26 cellular contexts compared by ENCODE assay signal in the genomic region with DNA sequence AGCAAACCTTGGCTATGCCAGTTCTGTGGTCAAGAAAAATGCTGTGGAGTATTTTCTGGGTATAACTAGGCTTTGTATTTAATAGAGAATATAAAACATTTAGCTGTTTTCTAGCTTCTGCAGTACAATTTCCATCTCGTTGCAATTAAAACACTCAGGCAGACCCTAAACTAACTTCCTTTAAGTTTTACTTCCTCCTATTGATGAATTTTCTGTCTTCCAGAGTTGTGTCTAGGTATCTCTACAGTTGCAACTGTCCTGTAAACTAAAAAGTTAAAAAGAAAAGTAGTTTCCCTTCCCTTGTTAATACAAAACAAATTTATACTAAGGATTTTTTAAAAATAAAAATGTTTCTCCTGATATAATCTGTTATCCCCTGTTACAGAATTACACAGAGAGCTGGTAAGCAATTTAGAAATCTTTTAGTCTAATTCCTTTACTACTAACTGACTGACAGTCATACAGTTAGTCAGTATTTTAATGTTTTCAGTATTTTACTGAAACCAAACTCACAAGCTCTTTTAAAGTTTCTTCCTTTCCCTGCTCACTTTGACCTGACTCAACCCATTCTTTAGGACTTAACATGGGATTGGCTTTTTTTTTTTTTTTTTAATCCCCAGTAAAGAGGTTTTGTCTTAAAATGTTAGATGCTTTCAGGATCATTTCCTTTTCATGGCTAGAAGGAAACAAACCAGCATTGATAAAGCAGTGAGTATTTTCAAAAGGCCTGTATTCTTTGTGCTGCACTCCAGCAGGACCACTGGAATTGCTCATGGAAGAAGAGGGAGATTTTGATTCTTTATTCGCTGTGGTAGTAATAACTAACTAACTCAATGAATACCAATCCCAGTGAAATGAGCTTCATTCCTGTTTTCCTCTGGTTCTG. TPM values are rescaled to one million over a fixed set of nuclear protein-coding genes. Genes with fewer than 3 reads are reported as not detected.
DNase-seq lines count a peak whose midpoint lies in the region; ATAC-seq lines count a peak whose summit lies in the region.
"Had no signal": no experiment of that assay in that cellular context is flagged by ENCODE, and none has a peak within 500 bp of the region (broad histone marks: within the 10 kb centered on the region; RNA-seq: fewer than 3 reads in every experiment).

No MANE protein-coding gene starts in this region.

- DNase-seq in COLO829 (ENCODE audit: low spot score) (peak; percentile 74), T-helper 17 cell (no peak), mucosa of gallbladder (ENCODE audit: low spot score) (no peak), RKO (ENCODE audit: low spot score) (no peak), HUDEP-2 (lab: John Stamatoyannopoulos, UW; ENCODE audit: unreplicated experiment in 76 of 76) (no peak)
- no peak for DNase-seq in activated CD8-positive, alpha-beta memory T cell treated with anti-CD3 and anti-CD28 coated beads, Interleukin-2, amount 10 ng/mL, durations not matched to agents 7 days and 5 days
- DNase-seq: activated CD4-positive, alpha-beta T cell treated with anti-CD3 and anti-CD28 coated beads for 4 hours; activated CD8-positive, alpha-beta memory T cell treated with anti-CD3 and anti-CD28 coated beads, Interleukin-2, amount 50 U/mL, for 4 hours; activated gamma-delta T cell treated with Interleukin-2 at 50 U/mL for 16 hours; anterior cingulate cortex; CD4-positive, alpha-beta memory T cell; dermis blood vessel endothelial cell; IMR-90; NCI-H1105 treated with DMSO at 0.1 percent for 48 hours; NCI-H2171 treated with DMSO at 0.1 percent for 48 hours; retina; stimulated activated CD4-positive, alpha-beta T cell treated with anti-CD3 and anti-CD28 coated beads, Interleukin-15, amount 100 ng/mL, for 24 hours; uterus had no signal

- peaks cover 41% of the 10 kb centered on the region for H3K4me1 ChIP-seq in mesodermal cell (ENCODE audit: control insufficient read depth, insufficient read depth, low read length, poor library complexity, severe bottlenecking)

- H3K9me3 ChIP-seq in T-helper 17 cell (ENCODE audit: control insufficient read depth, low read length, poor library complexity, severe bottlenecking): no peaks in the 10 kb centered on the region
- no peaks in the 10 kb centered on the region for H3K9me3 ChIP-seq in mesodermal cell (ENCODE audit: control insufficient read depth, low read length)
- H3K9me3 ChIP-seq: HAP-1, uterus had no signal

- H3K36me3 Mint-ChIP-seq in T-helper 17 cell (ENCODE audit: low read depth): peaks cover 2% of the 10 kb centered on the region
- peaks cover 6% of the 10 kb centered on the region for H3K36me3 Mint-ChIP-seq in activated CD8-positive, alpha-beta memory T cell treated with anti-CD3 and anti-CD28 coated beads, Interleukin-2, amount 10 ng/mL, durations not matched to agents 7 days and 5 days
- H3K36me3 Mint-ChIP-seq: natural killer cell treated with Interleukin-12 subunit alpha and Interleukin-12 subunit beta and Interleukin-15 and Interleukin-18, amount 100 ng/mL, for 72 hours had no signal

- ATAC-seq in GM19395 (IDR thresholded peaks at IDR 0.05; ENCODE audit: unreplicated experiment): peak; percentile 69
- no peak for ATAC-seq in T-helper 17 cell
- no peak for ATAC-seq in activated CD8-positive, alpha-beta memory T cell treated with anti-CD3 and anti-CD28 coated beads, Interleukin-2, amount 10 ng/mL, durations not matched to agents 7 days and 5 days
- ATAC-seq: esophagus mucosa; natural killer cell treated with Interleukin-12 subunit alpha and Interleukin-12 subunit beta and Interleukin-15 and Interleukin-18, amount 100 ng/mL, for 72 hours had no signal

- H3K4me1 Mint-ChIP-seq in T-helper 17 cell: peaks cover 2% of the 10 kb centered on the region
- H3K4me1 Mint-ChIP-seq in activated CD8-positive, alpha-beta memory T cell treated with anti-CD3 and anti-CD28 coated beads, Interleukin-2, amount 10 ng/mL, durations not matched to agents 7 days and 5 days: peaks cover 2% of the 10 kb centered on the region

- H3K36me3 ChIP-seq in mesodermal cell (ENCODE audit: control insufficient read depth, insufficient read depth, low read length): peaks cover 72% of the 10 kb centered on the region
- H3K36me3 ChIP-seq: HAP-1, uterus had no signal

- H3K4me3 Mint-ChIP-seq in T-helper 17 cell: no peak overlapping the region
- H3K4me3 Mint-ChIP-seq in activated CD8-positive, alpha-beta memory T cell treated with anti-CD3 and anti-CD28 coated beads, Interleukin-2, amount 10 ng/mL, durations not matched to agents 7 days and 5 days: no peak overlapping the region
- H3K4me3 Mint-ChIP-seq: natural killer cell treated with Interleukin-12 subunit alpha and Interleukin-12 subunit beta and Interleukin-15 and Interleukin-18, amount 100 ng/mL, for 72 hours; stimulated activated naive CD8-positive, alpha-beta T cell treated with anti-CD3 and anti-CD28 coated beads, Interleukin-15, Interleukin-2, amounts not matched to agents 100 ng/mL and 50 ng/mL, for 24 hours; T-helper 2 cell treated with Interferon-gamma antibody and Interleukin-4, amounts not matched to agents 5 μg/mL and 100 μg/mL, for 36 hours had no signal

- whole genome bisulfite sequencing in mesodermal cell (ENCODE audit: insufficient coverage in 2 of 2), 2 experiments: no CpG with 5 or more reads among the region's 2 CpGs

- no peaks in the 10 kb centered on the region for H3K27me3 Mint-ChIP-seq in T-helper 17 cell
- H3K27me3 Mint-ChIP-seq in activated CD8-positive, alpha-beta memory T cell treated with anti-CD3 and anti-CD28 coated beads, Interleukin-2, amount 10 ng/mL, durations not matched to agents 7 days and 5 days: no peaks in the 10 kb centered on the region
- H3K27me3 Mint-ChIP-seq: CD4-positive, alpha-beta memory T cell; natural killer cell treated with Interleukin-12 subunit alpha and Interleukin-12 subunit beta and Interleukin-15 and Interleukin-18, amount 100 ng/mL, for 72 hours; stimulated activated naive CD8-positive, alpha-beta T cell treated with anti-CD3 and anti-CD28 coated beads, Interleukin-15, Interleukin-2, amounts not matched to agents 100 ng/mL and 50 ng/mL, for 24 hours had no signal

- no peak overlapping the region for H3K4me3 ChIP-seq in mesodermal cell (ENCODE audit: extremely low read depth, insufficient read depth, low read length, poor library complexity, severe bottlenecking)
- H3K4me3 ChIP-seq: HAP-1, lung, uterus had no signal

- CTCF ChIA-PET in activated CD8-positive, alpha-beta memory T cell treated with anti-CD3 and anti-CD28 coated beads, Interleukin-2, amount 10 ng/mL, durations not matched to agents 7 days and 5 days (lab: Charles Lee): interaction anchor here (1.4 kb wide), 1 partner anchor 29 kb away, joined by 3 read pairs; no protein-coding TSS in a partner anchor

- H3K27ac ChIP-seq in mesodermal cell (ENCODE audit: low read depth, low read length, severe bottlenecking): peak overlapping the region; percentile 58

- H3K27ac Mint-ChIP-seq in T-helper 17 cell: peak overlapping the region; percentile 34
- H3K27ac Mint-ChIP-seq in activated CD8-positive, alpha-beta memory T cell treated with anti-CD3 and anti-CD28 coated beads, Interleukin-2, amount 10 ng/mL, durations not matched to agents 7 days and 5 days: no peak overlapping the region
- H3K27ac Mint-ChIP-seq: CD4-positive, alpha-beta memory T cell; natural killer cell treated with Interleukin-12 subunit alpha and Interleukin-12 subunit beta and Interleukin-15 and Interleukin-18, amount 100 ng/mL, for 72 hours; stimulated activated naive CD8-positive, alpha-beta T cell treated with anti-CD3 and anti-CD28 coated beads, Interleukin-15, Interleukin-2, amounts not matched to agents 100 ng/mL and 50 ng/mL, for 24 hours; T-helper 2 cell treated with Interferon-gamma antibody and Interleukin-4, amounts not matched to agents 5 μg/mL and 100 μg/mL, for 36 hours had no signal

- H3K9me3 Mint-ChIP-seq in activated CD8-positive, alpha-beta memory T cell treated with anti-CD3 and anti-CD28 coated beads, Interleukin-2, amount 10 ng/mL, durations not matched to agents 7 days and 5 days (ENCODE audit: low read depth): no peaks in the 10 kb centered on the region
- H3K9me3 Mint-ChIP-seq: CD4-positive, alpha-beta memory T cell; natural killer cell treated with Interleukin-12 subunit alpha and Interleukin-12 subunit beta and Interleukin-15 and Interleukin-18, amount 100 ng/mL, for 72 hours; stimulated activated naive CD8-positive, alpha-beta T cell treated with anti-CD3 and anti-CD28 coated beads, Interleukin-15, Interleukin-2, amounts not matched to agents 100 ng/mL and 50 ng/mL, for 24 hours; T-helper 2 cell treated with Interferon-gamma antibody and Interleukin-4, amounts not matched to agents 5 μg/mL and 100 μg/mL, for 36 hours had no signal

RNA-seq across cellular contexts. Expression of a gene that starts 22.9 kb away (rescaled TPM):
- total RNA-seq in T-helper 17 cell (1 to 10 TPM; 4.7 to 9.3 TPM), mucosa of gallbladder (71.9 TPM)
- polyA plus RNA-seq in mesodermal cell (2013, experiment 1 of 2): 473 TPM
- 410 TPM for polyA plus RNA-seq in mesodermal cell (2013, experiment 2 of 2)
- 10 to 100 TPM; 10.5 to 13.6 TPM for total RNA-seq in activated CD8-positive, alpha-beta memory T cell treated with anti-CD3 and anti-CD28 coated beads, Interleukin-2, amount 10 ng/mL, durations not matched to agents 7 days and 5 days
